ENCODE assay signal across 1 cellular context in the genomic region with DNA sequence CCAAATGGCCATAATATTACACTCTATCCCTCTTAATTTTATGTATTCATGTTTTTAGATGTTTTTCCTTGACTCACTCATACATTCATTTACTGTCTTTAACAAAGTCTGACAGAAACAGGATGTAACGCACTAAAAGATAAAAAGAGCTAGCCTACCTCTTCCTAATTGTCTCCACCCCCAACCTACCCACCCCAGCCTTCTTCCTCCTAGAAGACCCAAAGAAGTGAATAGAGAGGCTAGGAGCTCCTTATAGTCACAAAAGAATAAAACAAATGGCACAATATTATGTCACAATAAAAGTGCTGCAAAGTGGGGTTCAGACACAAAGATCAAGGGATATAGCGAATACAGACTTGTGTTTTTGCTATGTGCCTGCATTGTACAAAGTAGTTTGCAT.
TF ChIP-seq lines count a peak whose summit lies in the region.

No MANE protein-coding gene starts in this region.

TF ChIP-seq in GM12878, 131 proteins besides CTCF, POLR2A, EP300 and RAD21:
- TF ChIP-seq RELA (IDR thresholded peaks at IDR 0.05; ENCODE audit: borderline replicate concordance, partially characterized antibody), result no peak
- TF ChIP-seq, protein P1, sequence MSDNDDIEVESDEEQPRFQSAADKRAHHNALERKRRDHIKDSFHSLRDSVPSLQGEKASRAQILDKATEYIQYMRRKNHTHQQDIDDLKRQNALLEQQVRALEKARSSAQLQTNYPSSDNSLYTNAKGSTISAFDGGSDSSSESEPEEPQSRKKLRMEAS (IDR thresholded peaks at IDR 0.05; ENCODE audit: low read depth, low read length), result no peak
